29 cellular contexts compared by ENCODE assay signal in genomic region chr9:34197280-34197679, GRCh38. TPM values are rescaled to one million over a fixed set of nuclear protein-coding genes. Genes with fewer than 3 reads are reported as not detected.
DNase-seq lines count a peak whose midpoint lies in the region; ATAC-seq and TF ChIP-seq lines count a peak whose summit lies in the region.
"Had no signal": no experiment of that assay in that cellular context is flagged by ENCODE, and none has a peak within 500 bp of the region (broad histone marks: within the 10 kb centered on the region; RNA-seq: fewer than 3 reads in every experiment).

No MANE protein-coding gene starts in this region.

- no peak overlapping the region for H4K5ac ChIP-seq in H9 (ENCODE audit: insufficient read length, low read depth, low read length)

- H3K9me3 ChIP-seq in H9 (ENCODE audit: control insufficient read depth, low read depth, low read length) (no peaks in the 10 kb centered on the region), iPS-20b (ENCODE audit: insufficient read depth, low read depth, low read length) (no peaks in the 10 kb centered on the region)
- H3K9me3 ChIP-seq: adrenal gland, body of pancreas, gastrocnemius medialis, mucosa of descending colon, ovary, testis had no signal

- no peak overlapping the region for H3K23ac ChIP-seq in H9 (ENCODE audit: insufficient read length, low read depth, low read length)

- no peak overlapping the region for H2BK20ac ChIP-seq in H9 (ENCODE audit: low read depth, low read length, poor library complexity, severe bottlenecking)

- H3K27me3 Mint-ChIP-seq in H9 (ENCODE audit: low read depth), result no peaks in the 10 kb centered on the region
- no peaks in the 10 kb centered on the region for H3K27me3 Mint-ChIP-seq in WTC11 (ENCODE audit: low read depth)
- no peaks in the 10 kb centered on the region for H3K27me3 Mint-ChIP-seq in naive thymus-derived CD8-positive, alpha-beta T cell
- H3K27me3 Mint-ChIP-seq: B cell had no signal

- CTCF ChIA-PET in WTC11 (lab: Charles Lee), result interaction anchor here (0.6 to 1.7 kb wide), 2 partner anchors 18 to 112 kb away, joined by 4 to 7 read pairs; partner anchors contain the start of gene UBAP1

- H3K79me2 ChIP-seq in H9 (ENCODE audit: insufficient read depth, low read length), result peaks cover 7% of the 10 kb centered on the region; the same call in 1 of the 2 replicates

- no peak overlapping the region for H2AK5ac ChIP-seq in H9 (ENCODE audit: insufficient read length, low read length)

- ATAC-seq in WTC11 (no peak), sciatic nerve (no peak)
- ATAC-seq in naive thymus-derived CD8-positive, alpha-beta T cell, result no peak
- ATAC-seq: body of pancreas, gastrocnemius medialis had no signal

- no peaks in the 10 kb centered on the region for H3K23me2 ChIP-seq in H9 (ENCODE audit: insufficient read length, low read depth, low read length, poor library complexity, severe bottlenecking)

- H3K4me3 Mint-ChIP-seq in H9, result no peak overlapping the region
- H3K4me3 Mint-ChIP-seq in WTC11, result no peak overlapping the region
- no peak overlapping the region for H3K4me3 Mint-ChIP-seq in naive thymus-derived CD8-positive, alpha-beta T cell
- H3K4me3 Mint-ChIP-seq: B cell, HFFc6, nephron progenitor cell had no signal

- no peaks in the 10 kb centered on the region for H3K79me1 ChIP-seq in H9 (ENCODE audit: insufficient read depth, low read depth, low read length, poor library complexity, severe bottlenecking)

- H2BK12ac ChIP-seq in H9 (ENCODE audit: insufficient read length, low read depth, low read length), result no peak overlapping the region

- H2BK5ac ChIP-seq in H9 (ENCODE audit: insufficient read length, low read length), result no peak overlapping the region

- DNase-seq in H9 (no peak), WTC11 (ENCODE audit: low spot score) (no peak), sciatic nerve (ENCODE audit: low spot score) (no peak), GM10266 (ENCODE audit: extremely low spot score) (no peak)
- no peak for DNase-seq in naive thymus-derived CD8-positive, alpha-beta T cell
- DNase-seq: ACHN; activated CD4-positive, alpha-beta T cell treated with anti-CD3 and anti-CD28 coated beads, Interleukin-2, amount 50 U/mL, for 1 hour; activated CD4-positive, CD25-positive, alpha-beta regulatory T cell; activated naive CD4-positive, alpha-beta T cell treated with Interleukin-2 at 50 U/mL for 16 hours; activated T-cell treated with anti-CD3 and anti-CD28 coated beads, Interleukin-2, amount 50 U/mL, for 1 hour; body of pancreas; dermis blood vessel endothelial cell; DMS153; gastrocnemius medialis; HFFc6; mucosa of descending colon; NCI-H1092; NCI-H1694 treated with DMSO at 0.1 percent for 48 hours; NCI-H2171; NCI-H510A; nephron progenitor cell; ovary; stimulated activated naive CD4-positive, alpha-beta T cell treated with Interleukin-2 at 50 U/mL for 16 hours; testis had no signal

- H3K4me3 ChIP-seq in iPS-20b (ENCODE audit: low read length), result no peak overlapping the region
- H3K4me3 ChIP-seq: adrenal gland, body of pancreas, gastrocnemius medialis, mucosa of descending colon, ovary, SK-N-MC, testis had no signal

- peaks cover 2 to 16% (median 12%) of the 10 kb centered on the region in 3 experiments; a peak in 6 of 7 replicates for H3K36me3 Mint-ChIP-seq in H9 (ENCODE audit: insufficient read depth in 1 of 3, low read depth in 3 of 3)
- peaks cover 3% of the 10 kb centered on the region; the same call in 1 of the 2 replicates for H3K36me3 Mint-ChIP-seq in WTC11
- H3K36me3 Mint-ChIP-seq in naive thymus-derived CD8-positive, alpha-beta T cell, result peaks cover 7 to 58% (median 14%) of the 10 kb centered on the region in 3 donors

- no peak overlapping the region for H4K8ac ChIP-seq in H9 (replicated peaks; ENCODE audit: insufficient read length, low read depth, low read length)

- H2AFZ ChIP-seq in H9 (ENCODE audit: low read length), result no peak overlapping the region

- no peak overlapping the region for H4K91ac ChIP-seq in H9 (ENCODE audit: insufficient read length, low read depth, low read length)

- TF ChIP-seq CTCF in 22Rv1 (IDR thresholded peaks at IDR 0.05) (no peak), H9 (conservative IDR thresholded peaks at IDR 0.05) (no peak), WTC11 (IDR thresholded peaks at IDR 0.05) (no peak), GM10266 (IDR thresholded peaks at IDR 0.05; ENCODE audit: control insufficient read depth, insufficient read depth, low read depth, missing control alignments) (no peak)

- no peaks in the 10 kb centered on the region for H4K20me1 ChIP-seq in H9 (ENCODE audit: control insufficient read depth, insufficient read depth, insufficient read length)

- H3K9ac ChIP-seq in H9 (ENCODE audit: extremely low read depth, insufficient read length, low read length) (no peak overlapping the region), iPS-20b (ENCODE audit: low read depth, low read length) (peak overlapping the region; percentile 46; the same call in 1 of the 2 replicates)

- H3K4ac ChIP-seq in H9 (ENCODE audit: low read depth, low read length), result no peak overlapping the region

- H3K4me1 ChIP-seq in H9 (ENCODE audit: insufficient read depth, low read length) (peaks cover 6% of the 10 kb centered on the region; the same call in 1 of the 2 replicates), iPS-20b (ENCODE audit: insufficient read depth, low read length) (peaks cover 16% of the 10 kb centered on the region; the same call in 1 of the 2 replicates)

- H3K9me3 Mint-ChIP-seq in H9 (no peaks in the 10 kb centered on the region), WTC11 (no peaks in the 10 kb centered on the region)
- peaks cover 0 to 2% (median 0%) of the 10 kb centered on the region in 9 donors for H3K9me3 Mint-ChIP-seq in naive thymus-derived CD8-positive, alpha-beta T cell
- H3K9me3 Mint-ChIP-seq: HFFc6 had no signal

- no peak overlapping the region for H3K18ac ChIP-seq in H9 (ENCODE audit: insufficient read length, low read depth, low read length)

- H3T11ph ChIP-seq in H9 (ENCODE audit: low read length), result no peak overlapping the region

- no peak overlapping the region for H2BK120ac ChIP-seq in H9 (ENCODE audit: low read depth, low read length, poor library complexity, severe bottlenecking)

- peak overlapping the region; percentile 94 to 98 (median 95); a peak in 6 of 7 replicates for H3K27ac Mint-ChIP-seq in H9
- peak overlapping the region; percentile 94 for H3K27ac Mint-ChIP-seq in WTC11
- peak overlapping the region in 2 of 10 donors; percentile 50 to 76 for H3K27ac Mint-ChIP-seq in naive thymus-derived CD8-positive, alpha-beta T cell
- H3K27ac Mint-ChIP-seq: B cell, HFFc6 had no signal

- POLR2A ChIA-PET in WTC11 (lab: Charles Lee), result interaction anchor here (0.5 to 0.6 kb wide), 2 partner anchors 9 to 17 kb away, joined by 3 read pairs; no protein-coding TSS in a partner anchor
- POLR2A ChIA-PET in naive thymus-derived CD8-positive, alpha-beta T cell (lab: Charles Lee), result no interaction called here

- intact Hi-C loops in sciatic nerve (cut with DNase I), result no loop called here

- H3K4me2 ChIP-seq in H9 (ENCODE audit: insufficient read depth, insufficient read length, low read length), result no peak overlapping the region

- H3K27me3 ChIP-seq in H9 (ENCODE audit: insufficient read depth, low read length) (no peaks in the 10 kb centered on the region), iPS-20b (ENCODE audit: insufficient read depth, low read length) (no peaks in the 10 kb centered on the region)
- H3K27me3 ChIP-seq: adrenal gland, body of pancreas, gastrocnemius medialis, ovary, testis had no signal

- no CpG with 5 or more reads among the region's 4 CpGs for WGBS in H9 (ENCODE audit: extremely low coverage, insufficient read length, low lambda C conversion rate)

- H3K14ac ChIP-seq in H9 (ENCODE audit: insufficient read depth, low read length), result no peak overlapping the region

- no peak overlapping the region for H2BK15ac ChIP-seq in H9 (ENCODE audit: low read depth, low read length)

- no peaks in the 10 kb centered on the region for H3K36me3 ChIP-seq in iPS-20b (ENCODE audit: insufficient read depth, low read depth, low read length)
- H3K36me3 ChIP-seq: ovary had no signal

- H3K56ac ChIP-seq in H9 (ENCODE audit: insufficient read length, low read depth, low read length), result no peak overlapping the region

- H3K4me1 Mint-ChIP-seq in H9 (peaks cover 22 to 31% of the 10 kb centered on the region in 2 experiments), WTC11 (peaks cover 18% of the 10 kb centered on the region)
- H3K4me1 Mint-ChIP-seq in naive thymus-derived CD8-positive, alpha-beta T cell, result peaks cover 27 to 63% (median 58%) of the 10 kb centered on the region in 4 donors

- H3K27ac ChIP-seq in 22Rv1, result peak overlapping the region; percentile 72
- peak overlapping the region; percentile 3 for H3K27ac ChIP-seq in H9 (ENCODE audit: insufficient read length, low read depth, low read length)
- H3K27ac ChIP-seq in iPS-20b (ENCODE audit: low read length), result peak overlapping the region; percentile 91
- H3K27ac ChIP-seq: ovary, SK-N-MC had no signal

TF ChIP-seq in WTC11, 78 proteins besides CTCF, POLR2A, EP300 and RAD21:
- TF ChIP-seq HMGXB4 (CRISPR knock-in tag; IDR thresholded peaks at IDR 0.05) (no peak), TEAD4 (CRISPR knock-in tag; IDR thresholded peaks at IDR 0.05) (no peak), ZNF263 (CRISPR knock-in tag; IDR thresholded peaks at IDR 0.05; ENCODE audit: low read depth) (no peak), NR2C2 (CRISPR knock-in tag; IDR thresholded peaks at IDR 0.05) (no peak), OVOL2 (CRISPR knock-in tag; IDR thresholded peaks at IDR 0.05; ENCODE audit: borderline replicate concordance) (no peak), HMGA2 (CRISPR knock-in tag; IDR thresholded peaks at IDR 0.05) (no peak)

RNA-seq across cellular contexts. Expression of gene UBAP1, which starts 18.4 kb away (rescaled TPM):
- total RNA-seq in H9 (2021), result 32.1 and 32.6 TPM in 2 replicates
- 23.9 to 26.3 TPM (median 25.7 TPM) in 3 replicates for total RNA-seq in WTC11 (2021)
- 56.6 TPM for total RNA-seq in sciatic nerve
- 10 to 100 TPM; 38.9 to 40.2 TPM for total RNA-seq in naive thymus-derived CD8-positive, alpha-beta T cell
- 10 to 100 TPM; 36.3 to 48.1 (median 36.5) TPM for polyA plus RNA-seq in naive thymus-derived CD8-positive, alpha-beta T cell

Comparison
In these comparisons a context has a peak if more than half of its experiments do, and no peak if none do; other contexts are left out.
1. H3K27ac ChIP-seq: peak in every context shown above with its lines; median percentile 91 in iPS-20b; 72 in 22Rv1; 3 in H9.